In genomic region chr11:127996825-127997224, GRCh38 we compare ENCODE assay signal across 24 cellular contexts.
DNase-seq lines count a peak whose midpoint lies in the region; ATAC-seq, FAIRE-seq and TF ChIP-seq lines count a peak whose summit lies in the region.
"Had no signal": no experiment of that assay in that cellular context is flagged by ENCODE, and none has a peak within 500 bp of the region (broad histone marks: within the 10 kb centered on the region; RNA-seq: fewer than 3 reads in every experiment).

No MANE protein-coding gene starts in this region.

- POLR2A ChIA-PET in MCF 10A (lab: Yijun Ruan, JAX), result no interaction called here

- H3K4me3 ChIP-seq in breast epithelium (no peak overlapping the region), adipocyte (ENCODE audit: low read length) (no peak overlapping the region), foreskin fibroblast (ENCODE audit: low read depth in 1 of 2, low read length in 2 of 2) (no peak overlapping the region), pancreas (no peak overlapping the region), right atrium auricular region (no peak overlapping the region)
- H3K4me3 ChIP-seq: BLaER1 treated with 17β-estradiol and CSF1 and Interleukin-3, amounts not matched to agents 10 nM and 100 nM; HAP-1; tibial nerve had no signal

- FAIRE-seq in pancreas (lab: Jason Lieb, UNC), result no peak
- FAIRE-seq: TTC549 had no signal

- WGBS in pancreas, 2 donors, result 61 to 67% methylated on average over 5 of the region's 5 CpGs

- H3K27ac ChIP-seq in breast epithelium, result no peak overlapping the region
- H3K27ac ChIP-seq in pancreas, result no peak overlapping the region
- H3K27ac ChIP-seq in right atrium auricular region, result no peak overlapping the region
- H3K27ac ChIP-seq: BLaER1 treated with 17β-estradiol and CSF1 and Interleukin-3, amounts not matched to agents 10 nM and 100 nM; tibial nerve had no signal

- TF ChIP-seq CTCF in MCF 10A (IDR thresholded peaks at IDR 0.05; ENCODE audit: unreplicated experiment), result no peak
- no peak for TF ChIP-seq CTCF in breast epithelium (IDR thresholded peaks at IDR 0.05)
- no peak for TF ChIP-seq CTCF in foreskin fibroblast (IDR thresholded peaks at IDR 0.05; ENCODE audit: low read depth, low read length)
- no peak for TF ChIP-seq CTCF in pancreas (IDR thresholded peaks at IDR 0.05)
- no peak for TF ChIP-seq CTCF in right atrium auricular region (IDR thresholded peaks at IDR 0.05)

- H3K36me3 ChIP-seq in breast epithelium (no peaks in the 10 kb centered on the region), adipocyte (ENCODE audit: control insufficient read depth, insufficient read depth, low read length, severe bottlenecking) (no peaks in the 10 kb centered on the region), pancreas (no peaks in the 10 kb centered on the region), right atrium auricular region (no peaks in the 10 kb centered on the region)
- H3K36me3 ChIP-seq: BLaER1 treated with 17β-estradiol and CSF1 and Interleukin-3, amounts not matched to agents 10 nM and 100 nM; HAP-1; tibial nerve had no signal

- no TSS peak for BruUV-seq in MCF 10A (replicated peaks; lab: Mats Ljungman, UMichigan)

- H3K27ac Mint-ChIP-seq in MCF 10A (ENCODE audit: low read depth, unreplicated experiment), result no peak overlapping the region
- H3K27ac Mint-ChIP-seq: activated CD4-positive, alpha-beta T cell treated with anti-CD3 and anti-CD28 coated beads for 36 hours; activated naive CD4-positive, alpha-beta T cell treated with anti-CD3 and anti-CD28 coated beads, Interleukin-2, amount 10 ng/mL, durations not matched to agents 7 days and 5 days had no signal

- no peak for ATAC-seq in pancreas
- ATAC-seq: activated CD4-positive, alpha-beta T cell treated with anti-CD3 and anti-CD28 coated beads for 36 hours; stimulated activated naive CD8-positive, alpha-beta T cell treated with anti-CD3 and anti-CD28 coated beads, Interleukin-15, amount 100 ng/mL, for 72 hours had no signal

- intact Hi-C loops in MCF 10A (cut with micrococcal nuclease) (no loop called here), breast epithelium (cut with DNase I; ENCODE audit: low total_unique reads) (no loop called here), pancreas (cut with DNase I) (no loop called here)

- H3K9me3 Mint-ChIP-seq in MCF 10A (ENCODE audit: unreplicated experiment), result peaks cover 4% of the 10 kb centered on the region
- H3K9me3 Mint-ChIP-seq: activated naive CD4-positive, alpha-beta T cell treated with anti-CD3 and anti-CD28 coated beads, Interleukin-2, amount 10 ng/mL, durations not matched to agents 7 days and 5 days; stimulated activated naive CD8-positive, alpha-beta T cell treated with anti-CD3 and anti-CD28 coated beads, Interleukin-15, amount 100 ng/mL, for 72 hours had no signal

- no peaks in the 10 kb centered on the region for H3K36me3 Mint-ChIP-seq in MCF 10A (ENCODE audit: insufficient read depth, unreplicated experiment)
- H3K36me3 Mint-ChIP-seq: activated naive CD4-positive, alpha-beta T cell treated with anti-CD3 and anti-CD28 coated beads, Interleukin-2, amount 10 ng/mL, durations not matched to agents 7 days and 5 days had no signal

- CTCF ChIA-PET in MCF 10A (lab: Yijun Ruan, JAX), result interaction anchor here (0.6 to 0.7 kb wide), 4 partner anchors 24 to 161 kb away, joined by 3 to 7 read pairs (median 3); no protein-coding TSS in a partner anchor

- no peaks in the 10 kb centered on the region for H3K27me3 Mint-ChIP-seq in MCF 10A (ENCODE audit: insufficient read depth, unreplicated experiment)

- H3K27me3 ChIP-seq in breast epithelium (no peaks in the 10 kb centered on the region), adipocyte (replicated peaks; ENCODE audit: control insufficient read depth, insufficient read depth, low read length) (no peaks in the 10 kb centered on the region), pancreas (peaks cover 0 to 6% (median 0%) of the 10 kb centered on the region in 4 donors), right atrium auricular region (no peaks in the 10 kb centered on the region)
- H3K27me3 ChIP-seq: BLaER1 treated with 17β-estradiol and CSF1 and Interleukin-3, amounts not matched to agents 10 nM and 100 nM; tibial nerve had no signal

- H3K4me1 ChIP-seq in breast epithelium (no peaks in the 10 kb centered on the region), adipocyte (ENCODE audit: control insufficient read depth, insufficient read depth, low read length) (peaks cover 12% of the 10 kb centered on the region), pancreas (no peaks in the 10 kb centered on the region), right atrium auricular region (no peaks in the 10 kb centered on the region)
- H3K4me1 ChIP-seq: BLaER1 treated with 17β-estradiol and CSF1 and Interleukin-3, amounts not matched to agents 10 nM and 100 nM; HAP-1; tibial nerve had no signal

- no peak overlapping the region for H3K4me3 Mint-ChIP-seq in MCF 10A (ENCODE audit: unreplicated experiment)
- H3K4me3 Mint-ChIP-seq: activated CD4-positive, alpha-beta T cell treated with anti-CD3 and anti-CD28 coated beads for 36 hours; activated naive CD4-positive, alpha-beta T cell treated with anti-CD3 and anti-CD28 coated beads, Interleukin-2, amount 10 ng/mL, durations not matched to agents 7 days and 5 days; stimulated activated naive CD8-positive, alpha-beta T cell treated with anti-CD3 and anti-CD28 coated beads, Interleukin-15, amount 100 ng/mL, for 72 hours had no signal

- DNase-seq in MCF 10A (ENCODE audit: unreplicated experiment) (peak; percentile 49), breast epithelium (ENCODE audit: low spot score in 2 of 2) (no peak), adipocyte (ENCODE audit: low read depth) (peak; percentile 5), foreskin fibroblast (peak; percentile 14 to 24), activated gamma-delta T cell (lab: John Stamatoyannopoulos, UW) (no peak), pancreas (no peak), right atrium auricular region (ENCODE audit: low spot score) (no peak), T-helper 9 cell (no peak)
- DNase-seq: 8988T; activated CD4-positive, alpha-beta T cell treated with anti-CD3 and anti-CD28 coated beads for 36 hours; activated naive CD4-positive, alpha-beta T cell treated with anti-CD3 and anti-CD28 coated beads, Interleukin-2, amount 10 ng/mL, durations not matched to agents 7 days and 5 days; activated T-cell treated with anti-CD3 and anti-CD28 coated beads, Interleukin-2, amount 50 U/mL, for 48 hours; effector CD8-positive, alpha-beta T cell; glutamatergic neuron; KBM-7; NCI-H2227 treated with DMSO at 0.1 percent for 48 hours; nucleus accumbens; OCI-M1; SHP77; stimulated activated naive CD8-positive, alpha-beta T cell treated with anti-CD3 and anti-CD28 coated beads, Interleukin-15, amount 100 ng/mL, for 72 hours had no signal

- H3K9me3 ChIP-seq in breast epithelium (no peaks in the 10 kb centered on the region), adipocyte (ENCODE audit: control insufficient read depth, low read length) (no peaks in the 10 kb centered on the region), pancreas (no peaks in the 10 kb centered on the region), right atrium auricular region (no peaks in the 10 kb centered on the region)
- H3K9me3 ChIP-seq: BLaER1 treated with 17β-estradiol and CSF1 and Interleukin-3, amounts not matched to agents 10 nM and 100 nM; HAP-1; tibial nerve had no signal

- peaks cover 23% of the 10 kb centered on the region for H3K4me1 Mint-ChIP-seq in MCF 10A (ENCODE audit: insufficient read depth, unreplicated experiment)
- H3K4me1 Mint-ChIP-seq: activated CD4-positive, alpha-beta T cell treated with anti-CD3 and anti-CD28 coated beads for 36 hours; activated naive CD4-positive, alpha-beta T cell treated with anti-CD3 and anti-CD28 coated beads, Interleukin-2, amount 10 ng/mL, durations not matched to agents 7 days and 5 days; stimulated activated naive CD8-positive, alpha-beta T cell treated with anti-CD3 and anti-CD28 coated beads, Interleukin-15, amount 100 ng/mL, for 72 hours had no signal

- no peak for TF ChIP-seq POLR2A in breast epithelium (IDR thresholded peaks at IDR 0.05)

- no peak overlapping the region for H3K9ac ChIP-seq in adipocyte (ENCODE audit: low read length)
- H3K9ac ChIP-seq: BLaER1 treated with 17β-estradiol and CSF1 and Interleukin-3, amounts not matched to agents 10 nM and 100 nM had no signal

Comparison
In these comparisons a context has a peak if more than half of its experiments do, and no peak if none do; other contexts are left out.
1. DNase-seq: peak in MCF 10A (single experiment), adipocyte (single experiment) and foreskin fibroblast (2 of 2); none in breast epithelium (0 of 2), activated gamma-delta T cell (single experiment), pancreas (0 of 6), right atrium auricular region (single experiment) and T-helper 9 cell (single experiment).